Comparison of ENCODE assay signal across 20 cellular contexts in genomic region chr3:136008732-136009456, GRCh38. TPM values are rescaled to one million over a fixed set of nuclear protein-coding genes. Genes with fewer than 3 reads are reported as not detected.
DNase-seq lines count a peak whose midpoint lies in the region; ATAC-seq, FAIRE-seq and TF ChIP-seq lines count a peak whose summit lies in the region.
"Had no signal": no experiment of that assay in that cellular context is flagged by ENCODE, and none has a peak within 500 bp of the region (broad histone marks: within the 10 kb centered on the region; RNA-seq: fewer than 3 reads in every experiment).

No MANE protein-coding gene starts in this region.

- no peaks in the 10 kb centered on the region for H3K36me3 ChIP-seq in small intestine (ENCODE audit: control insufficient read depth in 2 of 2, insufficient read depth in 2 of 2, low read length in 2 of 2)
- H3K36me3 ChIP-seq in HAP-1 (replicated peaks): no peaks in the 10 kb centered on the region
- H3K36me3 ChIP-seq: BLaER1 treated with 17β-estradiol and CSF1 and Interleukin-3, amounts not matched to agents 10 nM and 100 nM; SJCRH30 had no signal

- WGBS in small intestine, 3 donors: 83 to 84% (median 83%) methylated on average over 4 of the region's 4 CpGs

- no peak overlapping the region for H3K4me3 ChIP-seq in epithelial cell of proximal tubule (ENCODE audit: low read depth, low read length)
- no peak overlapping the region for H3K4me3 ChIP-seq in small intestine (ENCODE audit: low read depth in 1 of 2, low read length in 2 of 2)
- no peak overlapping the region for H3K4me3 ChIP-seq in HAP-1
- H3K4me3 ChIP-seq: BLaER1 treated with 17β-estradiol and CSF1 and Interleukin-3, amounts not matched to agents 10 nM and 100 nM; GM23248; SJCRH30 had no signal

- no peak for FAIRE-seq in small intestine (lab: Jason Lieb, UNC)
- FAIRE-seq: GM19239 had no signal

- in situ Hi-C loops in HAP-1 (cut with MboI; ENCODE audit: low sequenced_read_pairs): no loop called here

- TF ChIP-seq CTCF in epithelial cell of proximal tubule (conservative IDR thresholded peaks at IDR 0.05; ENCODE audit: low read depth, low read length): peak; percentile 9

- no peak overlapping the region for H3K27ac ChIP-seq in small intestine (ENCODE audit: low read depth in 1 of 2, low read length in 1 of 2)
- H3K27ac ChIP-seq: BLaER1 treated with 17β-estradiol and CSF1 and Interleukin-3, amounts not matched to agents 10 nM and 100 nM; GM23248; HL-60; SJCRH30 had no signal

- no peaks in the 10 kb centered on the region for H3K27me3 ChIP-seq in small intestine (ENCODE audit: control insufficient read depth in 2 of 2, insufficient read depth in 2 of 2, low read length in 2 of 2)
- H3K27me3 ChIP-seq in HAP-1 (ENCODE audit: low read depth): no peaks in the 10 kb centered on the region
- H3K27me3 ChIP-seq: BLaER1 treated with 17β-estradiol and CSF1 and Interleukin-3, amounts not matched to agents 10 nM and 100 nM; SJCRH30 had no signal

- H3K4me1 ChIP-seq in small intestine (ENCODE audit: control insufficient read depth in 2 of 2, insufficient read depth in 1 of 2, low read depth in 1 of 2, low read length in 1 of 2): no peaks in the 10 kb centered on the region
- H3K4me1 ChIP-seq in HAP-1: peaks cover 5% of the 10 kb centered on the region
- H3K4me1 ChIP-seq: BLaER1 treated with 17β-estradiol and CSF1 and Interleukin-3, amounts not matched to agents 10 nM and 100 nM; SJCRH30 had no signal

- H3K9me3 ChIP-seq in small intestine (ENCODE audit: control insufficient read depth, low read depth) (no peaks in the 10 kb centered on the region), HAP-1 (no peaks in the 10 kb centered on the region)
- H3K9me3 ChIP-seq: SJCRH30 had no signal

- ATAC-seq in HG03108 (IDR thresholded peaks at IDR 0.05; ENCODE audit: unreplicated experiment) (no peak), GM19035 (IDR thresholded peaks at IDR 0.05; ENCODE audit: unreplicated experiment) (no peak)
- ATAC-seq: CD8-positive, alpha-beta T cell had no signal

- DNase-seq in ELR (ENCODE audit: low read depth) (peak; percentile 27), M059J (ENCODE audit: low read depth) (peak; percentile 54), epithelial cell of proximal tubule (ENCODE audit: low read depth) (no peak), small intestine (peak; percentile 3), HAP-1 (ENCODE audit: low spot score in 2 of 2) (no peak), kidney tubule cell (ENCODE audit: low spot score) (no peak)
- DNase-seq: CD8-positive, alpha-beta T cell; DMS79; GF-D8; GM23248; NCI-H1105; NCI-H187; NCI-H226; NCI-H524; SJCRH30 had no signal

RNA-seq across cellular contexts. Expression of gene PPP2R3A, which starts 43.4 kb away (rescaled TPM):
- 22.2 and 22.5 TPM in 2 replicates for total RNA-seq in M059J (2014; rRNA removed; shearing (Covaris generic))
- 13.2 and 25.9 TPM in 2 replicates for total RNA-seq in epithelial cell of proximal tubule
- 1 to 10 TPM; 1.0 to 4.7 (median 2.2) TPM for polyA plus RNA-seq in small intestine

Comparison
In these comparisons a context has a peak if more than half of its experiments do, and no peak if none do; other contexts are left out.
1. DNase-seq: peak in ELR (single experiment), M059J (single experiment) and small intestine (single experiment); none in epithelial cell of proximal tubule (single experiment), HAP-1 (0 of 2) and kidney tubule cell (single experiment).